In genomic region chr7:130865408-130866236, GRCh38 we compare ENCODE assay signal across 9 cellular contexts.
DNase-seq lines count a peak whose midpoint lies in the region; ATAC-seq, FAIRE-seq and TF ChIP-seq lines count a peak whose summit lies in the region.
"Had no signal": no experiment of that assay in that cellular context is flagged by ENCODE, and none has a peak within 500 bp of the region (broad histone marks: within the 10 kb centered on the region; RNA-seq: fewer than 3 reads in every experiment).

No MANE protein-coding gene starts in this region.

- H3K4me1 Mint-ChIP-seq in activated B cell treated with CpG ODN at 0.5 μM for 24 hours = peaks cover 8% of the 10 kb centered on the region

- TF ChIP-seq CTCF in D721Med (IDR thresholded peaks at IDR 0.05; ENCODE audit: insufficient read depth, missing control alignments) (no peak), activated B cell treated with CpG ODN at 0.5 μM for 24 hours (IDR thresholded peaks at IDR 0.05) (no peak), Peyer's patch (IDR thresholded peaks at IDR 0.05) (peak in 1 of 6 experiments; percentile 5)

- no peak for TF ChIP-seq POLR2A in Peyer's patch (IDR thresholded peaks at IDR 0.05)

- CTCF ChIA-PET in activated B cell treated with CpG ODN at 0.5 μM for 24 hours (lab: Charles Lee) = interaction anchor here (1.1 kb wide), 1 partner anchor 31 kb away, joined by 3 read pairs; no protein-coding TSS in a partner anchor

- FAIRE-seq in D721Med (lab: Jason Lieb, UNC) = peak; percentile 77

- peak; percentile 31 for ATAC-seq in activated B cell treated with CpG ODN at 0.5 μM for 24 hours (ENCODE audit: low read depth)
- ATAC-seq in GM19324 (IDR thresholded peaks at IDR 0.05; ENCODE audit: low FRiP score, unreplicated experiment) = no peak

- DNase-seq in D721Med (ENCODE audit: insufficient read length, low spot score) (no peak), Karpas-422 (peak; percentile 77), activated B cell treated with CpG ODN at 0.5 μM for 24 hours (no peak), iPS-NIHi7 (ENCODE audit: extremely low spot score) (peak; percentile 47), NCI-H1436 (lab: John Stamatoyannopoulos, UW) (no peak), Peyer's patch (no peak), NCI-H345 (lab: John Stamatoyannopoulos, UW) (no peak)
- DNase-seq: thyroid gland had no signal

- H2AFZ ChIP-seq in Karpas-422 (ENCODE audit: low read length) = no peak overlapping the region

- H4K20me1 ChIP-seq in Karpas-422 (ENCODE audit: insufficient read depth, low read depth, low read length) = no peaks in the 10 kb centered on the region

- H3K9me3 Mint-ChIP-seq in activated B cell treated with CpG ODN at 0.5 μM for 24 hours = peaks cover 6% of the 10 kb centered on the region

- no peaks in the 10 kb centered on the region for H3K9me2 ChIP-seq in Karpas-422 (replicated peaks; ENCODE audit: insufficient read depth, low read length)

- intact Hi-C loops in activated B cell treated with CpG ODN at 0.5 μM for 24 hours (cut with micrococcal nuclease) = no loop called here

- no peaks in the 10 kb centered on the region for H3K4me1 ChIP-seq in Karpas-422 (ENCODE audit: low read length)
- no peaks in the 10 kb centered on the region for H3K4me1 ChIP-seq in Peyer's patch

- H3K36me3 Mint-ChIP-seq in activated B cell treated with CpG ODN at 0.5 μM for 24 hours (ENCODE audit: low read depth) = peaks cover 94% of the 10 kb centered on the region

- H3K27me3 ChIP-seq in Karpas-422 (ENCODE audit: low read length) (no peaks in the 10 kb centered on the region), Peyer's patch (no peaks in the 10 kb centered on the region)
- H3K27me3 ChIP-seq: thyroid gland had no signal

- no peak overlapping the region for H3K4me3 ChIP-seq in Karpas-422 (ENCODE audit: low read length)
- no peak overlapping the region for H3K4me3 ChIP-seq in Peyer's patch
- H3K4me3 ChIP-seq: thyroid gland had no signal

- POLR2A ChIA-PET in activated B cell treated with CpG ODN at 0.5 μM for 24 hours (lab: Charles Lee) = no interaction called here

- H3K36me3 ChIP-seq in Karpas-422 (ENCODE audit: insufficient read depth, low read length) (peaks cover 76% of the 10 kb centered on the region), Peyer's patch (peaks cover 0 to 54% (median 0%) of the 10 kb centered on the region in 3 donors)

- H3K9ac ChIP-seq in Karpas-422 (ENCODE audit: low read length) = no peak overlapping the region

- no peaks in the 10 kb centered on the region for H3K79me2 ChIP-seq in Karpas-422 (ENCODE audit: low read length)

- no peak overlapping the region for H3K4me2 ChIP-seq in Karpas-422 (ENCODE audit: low read depth, low read length, poor library complexity, severe bottlenecking)

- H3K27me3 Mint-ChIP-seq in activated B cell treated with CpG ODN at 0.5 μM for 24 hours = no peaks in the 10 kb centered on the region

- H3K4me3 Mint-ChIP-seq in activated B cell treated with CpG ODN at 0.5 μM for 24 hours = no peak overlapping the region

- H3K9me3 ChIP-seq in Karpas-422 (ENCODE audit: low read length) (peaks cover 9% of the 10 kb centered on the region), Peyer's patch (no peaks in the 10 kb centered on the region)
- H3K9me3 ChIP-seq: thyroid gland had no signal

- H3K27ac Mint-ChIP-seq in activated B cell treated with CpG ODN at 0.5 μM for 24 hours = no peak overlapping the region

- H3K27ac ChIP-seq in Karpas-422 (ENCODE audit: low read length) (no peak overlapping the region), Peyer's patch (no peak overlapping the region)

Comparison
In these comparisons a context has a peak if more than half of its experiments do, and no peak if none do; other contexts are left out.
1. DNase-seq: peak in Karpas-422 (single experiment) and iPS-NIHi7 (single experiment); none in D721Med (single experiment), activated B cell treated with CpG ODN at 0.5 μM for 24 hours (single experiment), NCI-H1436 (single experiment), Peyer's patch (0 of 3) and NCI-H345 (single experiment).